Comparison of ENCODE assay signal across 11 cellular contexts in genomic region chrX:107747596-107748161, GRCh38. TPM values are rescaled to one million over a fixed set of nuclear protein-coding genes. Genes with fewer than 3 reads are reported as not detected.
DNase-seq lines count a peak whose midpoint lies in the region; ATAC-seq, FAIRE-seq and TF ChIP-seq lines count a peak whose summit lies in the region.
"Had no signal": no experiment of that assay in that cellular context is flagged by ENCODE, and none has a peak within 500 bp of the region (broad histone marks: within the 10 kb centered on the region; RNA-seq: fewer than 3 reads in every experiment).

No MANE protein-coding gene starts in this region.

- no peaks in the 10 kb centered on the region for H3K4me1 Mint-ChIP-seq in activated CD4-positive, alpha-beta T cell treated with anti-CD3 and anti-CD28 coated beads, Interleukin-2, amount 10 ng/mL, durations not matched to agents 24 days and 14 days
- H3K4me1 Mint-ChIP-seq in natural killer cell = peaks cover 5 to 13% of the 10 kb centered on the region in 2 donors
- peaks cover 4% of the 10 kb centered on the region for H3K4me1 Mint-ChIP-seq in stimulated activated effector memory CD8-positive, alpha-beta T cell treated with anti-CD3 and anti-CD28 coated beads, Interleukin-12 subunit alpha, Interleukin-12 subunit beta, amount 100 ng/mL, for 72 hours

- dilution Hi-C loops in mammary epithelial cell (cut with HindIII; ENCODE audit: low sequenced_read_pairs) = no loop called here

- in situ Hi-C loops in mammary epithelial cell (cut with MboI; ENCODE audit: low sequenced_read_pairs in 2 of 2) = no loop called here

- no peaks in the 10 kb centered on the region for H3K79me2 ChIP-seq in mammary epithelial cell (ENCODE audit: insufficient read depth, low read length)

- H3K9me3 Mint-ChIP-seq in activated CD4-positive, alpha-beta T cell treated with anti-CD3 and anti-CD28 coated beads, Interleukin-2, amount 10 ng/mL, durations not matched to agents 24 days and 14 days = no peaks in the 10 kb centered on the region
- H3K9me3 Mint-ChIP-seq in natural killer cell = no peaks in the 10 kb centered on the region
- no peaks in the 10 kb centered on the region for H3K9me3 Mint-ChIP-seq in stimulated activated effector memory CD8-positive, alpha-beta T cell treated with anti-CD3 and anti-CD28 coated beads, Interleukin-12 subunit alpha, Interleukin-12 subunit beta, amount 100 ng/mL, for 72 hours
- H3K9me3 Mint-ChIP-seq: naive thymus-derived CD4-positive, alpha-beta T cell; type B pancreatic cell had no signal

- POLR2A ChIA-PET in A549 (lab: Yijun Ruan, JAX) = no interaction called here

- H3K36me3 Mint-ChIP-seq in activated CD4-positive, alpha-beta T cell treated with anti-CD3 and anti-CD28 coated beads, Interleukin-2, amount 10 ng/mL, durations not matched to agents 24 days and 14 days (ENCODE audit: low read depth) = no peaks in the 10 kb centered on the region
- H3K36me3 Mint-ChIP-seq in natural killer cell = no peaks in the 10 kb centered on the region
- no peaks in the 10 kb centered on the region for H3K36me3 Mint-ChIP-seq in stimulated activated effector memory CD8-positive, alpha-beta T cell treated with anti-CD3 and anti-CD28 coated beads, Interleukin-12 subunit alpha, Interleukin-12 subunit beta, amount 100 ng/mL, for 72 hours
- H3K36me3 Mint-ChIP-seq: naive thymus-derived CD4-positive, alpha-beta T cell; type B pancreatic cell had no signal

- BruUV-seq in mammary epithelial cell (replicated peaks; lab: Mats Ljungman, UMichigan) = no TSS peak

- H3K36me3 ChIP-seq in mammary epithelial cell (ENCODE audit: insufficient read depth, low read length) (no peaks in the 10 kb centered on the region), lower lobe of right lung (no peaks in the 10 kb centered on the region)

- TF ChIP-seq CTCF in A549 (IDR thresholded peaks at IDR 0.05) = no peak
- TF ChIP-seq CTCF in mammary epithelial cell (conservative IDR thresholded peaks at IDR 0.05 in 1 of 2, IDR thresholded peaks at IDR 0.05 in 1 of 2; ENCODE audit: extremely low read depth in 1 of 2, insufficient read depth in 1 of 2, low read depth in 1 of 2, low read length in 2 of 2) = no peak
- TF ChIP-seq CTCF in lower lobe of right lung (IDR thresholded peaks at IDR 0.05) = no peak
- no peak for TF ChIP-seq CTCF in natural killer cell (IDR thresholded peaks at IDR 0.05)

- no peak for TF ChIP-seq POLR2A in A549 (IDR thresholded peaks at IDR 0.05; ENCODE audit: low read length)

- H3K27me3 Mint-ChIP-seq in activated CD4-positive, alpha-beta T cell treated with anti-CD3 and anti-CD28 coated beads, Interleukin-2, amount 10 ng/mL, durations not matched to agents 24 days and 14 days = no peaks in the 10 kb centered on the region
- no peaks in the 10 kb centered on the region for H3K27me3 Mint-ChIP-seq in natural killer cell (ENCODE audit: low read depth in 2 of 2)
- H3K27me3 Mint-ChIP-seq: naive thymus-derived CD4-positive, alpha-beta T cell had no signal

- H3K4me3 ChIP-seq in A549 (no peak overlapping the region), mammary epithelial cell (replicated peaks in 1 of 3; ENCODE audit: insufficient read depth in 1 of 3, low read depth in 2 of 3, low read length in 3 of 3) (no peak overlapping the region), lower lobe of right lung (no peak overlapping the region)

- 37% methylated on average over 3 of the region's 3 CpGs for WGBS in A549 (ENCODE audit: missing lambda C conversion rate)
- 0% methylated on average over 3 of the region's 3 CpGs for WGBS in mammary epithelial cell (ENCODE audit: low coverage, missing lambda C conversion rate)

- H3K4me3 Mint-ChIP-seq in activated CD4-positive, alpha-beta T cell treated with anti-CD3 and anti-CD28 coated beads, Interleukin-2, amount 10 ng/mL, durations not matched to agents 24 days and 14 days = no peak overlapping the region
- no peak overlapping the region for H3K4me3 Mint-ChIP-seq in natural killer cell
- H3K4me3 Mint-ChIP-seq in stimulated activated effector memory CD8-positive, alpha-beta T cell treated with anti-CD3 and anti-CD28 coated beads, Interleukin-12 subunit alpha, Interleukin-12 subunit beta, amount 100 ng/mL, for 72 hours = no peak overlapping the region
- H3K4me3 Mint-ChIP-seq: naive thymus-derived CD4-positive, alpha-beta T cell; type B pancreatic cell had no signal

- H3K9me3 ChIP-seq in A549 (no peaks in the 10 kb centered on the region), mammary epithelial cell (replicated peaks; ENCODE audit: insufficient read depth, low read length) (no peaks in the 10 kb centered on the region), lower lobe of right lung (no peaks in the 10 kb centered on the region)

- peak overlapping the region; percentile 59 for H2AFZ ChIP-seq in mammary epithelial cell (ENCODE audit: low read depth, low read length)

- H4K20me1 ChIP-seq in mammary epithelial cell (ENCODE audit: insufficient read depth, low read length) = no peaks in the 10 kb centered on the region

- TF ChIP-seq EP300 in A549 (IDR thresholded peaks at IDR 0.05) = no peak

- TF ChIP-seq RAD21 in A549 (conservative IDR thresholded peaks at IDR 0.05 in 1 of 2, IDR thresholded peaks at IDR 0.05 in 1 of 2) = no peak

- peak in 1 of 2 experiments; percentile 43; a peak in 2 of 6 replicates for ATAC-seq in A549
- peak; percentile 85 to 88 for ATAC-seq in lower lobe of right lung
- no peak for ATAC-seq in natural killer cell
- ATAC-seq in stimulated activated effector memory CD8-positive, alpha-beta T cell treated with anti-CD3 and anti-CD28 coated beads, Interleukin-12 subunit alpha, Interleukin-12 subunit beta, amount 100 ng/mL, for 72 hours = no peak
- ATAC-seq: naive thymus-derived CD4-positive, alpha-beta T cell had no signal

- H3K4me1 ChIP-seq in A549 = peaks cover 11% of the 10 kb centered on the region
- peaks cover 23% of the 10 kb centered on the region for H3K4me1 ChIP-seq in mammary epithelial cell (ENCODE audit: insufficient read depth, low read length)
- peaks cover 15% of the 10 kb centered on the region for H3K4me1 ChIP-seq in lower lobe of right lung

- FAIRE-seq in A549 (lab: Jason Lieb, UNC) = no peak

- H3K4me2 ChIP-seq in A549 = peak overlapping the region; percentile 41; the same call in 2 of the 3 replicates
- H3K4me2 ChIP-seq in mammary epithelial cell (ENCODE audit: insufficient read depth, low read depth, low read length) = peak overlapping the region; percentile 54

- H3K27me3 ChIP-seq in mammary epithelial cell (ENCODE audit: insufficient read depth, low read length) (no peaks in the 10 kb centered on the region), lower lobe of right lung (ENCODE audit: low read depth) (no peaks in the 10 kb centered on the region)

- DNase-seq in A549 (ENCODE audit: low read depth in 1 of 2, low spot score in 1 of 2) (no peak), NCI-H1417 treated with DMSO at 0.1 percent for 48 hours (lab: John Stamatoyannopoulos, UW) (peak; percentile 51), mammary epithelial cell (peak; percentile 73), lower lobe of right lung (peak; percentile 49), natural killer cell (no peak), NK-92 (lab: John Stamatoyannopoulos, UW; ENCODE audit: unreplicated experiment) (no peak)
- DNase-seq in activated CD4-positive, alpha-beta T cell treated with anti-CD3 and anti-CD28 coated beads, Interleukin-2, amount 10 ng/mL, durations not matched to agents 24 days and 14 days = no peak
- DNase-seq in stimulated activated effector memory CD8-positive, alpha-beta T cell treated with anti-CD3 and anti-CD28 coated beads, Interleukin-12 subunit alpha, Interleukin-12 subunit beta, amount 100 ng/mL, for 72 hours (ENCODE audit: low spot score in 2 of 2) = no peak
- DNase-seq: AML-193; naive thymus-derived CD4-positive, alpha-beta T cell had no signal

- peak overlapping the region; percentile 23 for H3K9ac ChIP-seq in mammary epithelial cell (ENCODE audit: insufficient read depth, low read length)

- H3K27ac ChIP-seq in A549 (peak overlapping the region; percentile 10 to 35; a peak in 2 of 6 replicates), mammary epithelial cell (ENCODE audit: insufficient read depth, low read depth, low read length) (peak overlapping the region; percentile 70), lower lobe of right lung (peak overlapping the region; percentile 56)

- CTCF ChIA-PET in A549 (lab: Yijun Ruan, JAX) (interaction anchor here (1.1 to 5.6 kb wide), 4 partner anchors 9 to 30 kb away, joined by 3 to 26 read pairs (median 5); partner anchors contain the start of genes NCBP2L and TSC22D3), mammary epithelial cell (lab: Charles Lee; ENCODE audit: low non-redundant PET) (interaction anchor here (0.6 kb wide), 1 partner anchor 88 kb away, joined by 4 read pairs; no protein-coding TSS in a partner anchor)

- no peak overlapping the region for H3K27ac Mint-ChIP-seq in activated CD4-positive, alpha-beta T cell treated with anti-CD3 and anti-CD28 coated beads, Interleukin-2, amount 10 ng/mL, durations not matched to agents 24 days and 14 days
- H3K27ac Mint-ChIP-seq in natural killer cell = no peak overlapping the region
- H3K27ac Mint-ChIP-seq in stimulated activated effector memory CD8-positive, alpha-beta T cell treated with anti-CD3 and anti-CD28 coated beads, Interleukin-12 subunit alpha, Interleukin-12 subunit beta, amount 100 ng/mL, for 72 hours = no peak overlapping the region
- H3K27ac Mint-ChIP-seq: type B pancreatic cell had no signal

- intact Hi-C loops in mammary epithelial cell (cut with micrococcal nuclease) (loop anchor here (2.0 kb wide), 1 partner anchor 71 kb away; no protein-coding TSS in a partner anchor), lower lobe of right lung (cut with DNase I) (no loop called here), natural killer cell (cut with micrococcal nuclease) (no loop called here)
- intact Hi-C loops in activated CD4-positive, alpha-beta T cell treated with anti-CD3 and anti-CD28 coated beads, Interleukin-2, amount 10 ng/mL, durations not matched to agents 24 days and 14 days (cut with micrococcal nuclease) = no loop called here

RNA-seq across cellular contexts. Expression of gene TSC22D3, which starts 27.9 kb away (rescaled TPM):
- polyA plus RNA-seq in A549 (2011; rRNA removed) (51.8 and 65.4 TPM in 2 replicates), A549 (2017; fragmentation: RNase III; extraction: RNeasy Plus Mini Kit Qiagen cat#74134 plus additional on column Dnase treatment) (10.8 to 13.3 TPM (median 12.2 TPM) in 3 replicates), mammary epithelial cell (50.7 TPM)
- 24.0 and 25.1 TPM in 2 replicates for polyA plus RNA-seq in A549 (2012; cell fraction: cytosol; rRNA removed)
- polyA plus RNA-seq in A549 (2012; cell fraction: nucleus; rRNA removed) = 55.5 and 76.3 TPM in 2 replicates
- polyA minus RNA-seq in A549 (2011; rRNA and poly(A)+ RNA removed) = 31.0 and 33.9 TPM in 2 replicates
- total RNA-seq in mammary epithelial cell (10 to 100 TPM; 53.9 to 83.7 TPM), lower lobe of right lung (350 TPM), natural killer cell (1,000 to 10,000 TPM in 2 of 3 donors, 100 to 1,000 TPM in 1; 895 to 1,800 (median 1,053) TPM)
- 29.4 TPM for polyA minus RNA-seq in mammary epithelial cell
- 17.4 and 18.2 TPM in 2 replicates for total RNA-seq in activated CD4-positive, alpha-beta T cell treated with anti-CD3 and anti-CD28 coated beads, Interleukin-2, amount 10 ng/mL, durations not matched to agents 24 days and 14 days

RNA-seq across cellular contexts. Expression of gene NCBP2L, which starts 29.9 kb away (rescaled TPM):
- polyA plus RNA-seq in A549 (2011; rRNA removed) = not detected in 2 replicates
- polyA plus RNA-seq in A549 (2012; cell fraction: cytosol; rRNA removed) = not detected in 2 replicates
- not detected in 2 replicates for polyA plus RNA-seq in A549 (2012; cell fraction: nucleus; rRNA removed)
- polyA plus RNA-seq in A549 (2017; fragmentation: RNase III; extraction: RNeasy Plus Mini Kit Qiagen cat#74134 plus additional on column Dnase treatment) = not detected in 3 replicates
- polyA minus RNA-seq in A549 (2011; rRNA and poly(A)+ RNA removed) = not detected in 2 replicates
- not detected for total RNA-seq in mammary epithelial cell
- polyA plus RNA-seq in mammary epithelial cell = not detected
- not detected for polyA minus RNA-seq in mammary epithelial cell
- total RNA-seq in lower lobe of right lung = not detected
- total RNA-seq in activated CD4-positive, alpha-beta T cell treated with anti-CD3 and anti-CD28 coated beads, Interleukin-2, amount 10 ng/mL, durations not matched to agents 24 days and 14 days = not detected in 2 replicates
- total RNA-seq in natural killer cell = under 1 TPM in 1 of 3 donors, not detected in 2; 0.18 TPM
- total RNA-seq: naive thymus-derived CD4-positive, alpha-beta T cell had no signal

Comparison
In these comparisons a context has a peak if more than half of its experiments do, and no peak if none do; other contexts are left out.
1. ATAC-seq: peak in lower lobe of right lung (2 of 2); none in natural killer cell (0 of 3) and stimulated activated effector memory CD8-positive, alpha-beta T cell treated with anti-CD3 and anti-CD28 coated beads, Interleukin-12 subunit alpha, Interleukin-12 subunit beta, amount 100 ng/mL, for 72 hours (single experiment).
2. DNase-seq: peak in NCI-H1417 treated with DMSO at 0.1 percent for 48 hours (single experiment), mammary epithelial cell (single experiment) and lower lobe of right lung (single experiment); none in A549 (0 of 2), activated CD4-positive, alpha-beta T cell treated with anti-CD3 and anti-CD28 coated beads, Interleukin-2, amount 10 ng/mL, durations not matched to agents 24 days and 14 days (single experiment), natural killer cell (single experiment), NK-92 (single experiment) and stimulated activated effector memory CD8-positive, alpha-beta T cell treated with anti-CD3 and anti-CD28 coated beads, Interleukin-12 subunit alpha, Interleukin-12 subunit beta, amount 100 ng/mL, for 72 hours (0 of 2).
3. Peak in every context shown above with its lines, with median percentiles within 50 percentile points of each other: H3K27ac ChIP-seq.